11 cellular contexts compared by ENCODE assay signal in genomic region chr9:129493002-129493713, GRCh38.
DNase-seq lines count a peak whose midpoint lies in the region; ATAC-seq and TF ChIP-seq lines count a peak whose summit lies in the region.
"Had no signal": no experiment of that assay in that cellular context is flagged by ENCODE, and none has a peak within 500 bp of the region (broad histone marks: within the 10 kb centered on the region; RNA-seq: fewer than 3 reads in every experiment).

No MANE protein-coding gene starts in this region.

- H4K20me1 ChIP-seq in HCT116 (ENCODE audit: insufficient read depth): no peaks in the 10 kb centered on the region

- POLR2A ChIA-PET in HCT116 (lab: Charles Lee): interaction anchor here (0.7 to 5.4 kb wide), 6 partner anchors 10 to 533 kb away, joined by 3 to 34 read pairs (median 6); partner anchors contain the start of gene IER5L

- H3K4me1 Mint-ChIP-seq in neural crest cell: peaks cover 63% of the 10 kb centered on the region

- H3K4me3 Mint-ChIP-seq in neural crest cell: peak overlapping the region; percentile 64
- H3K4me3 Mint-ChIP-seq: CD14-positive monocyte had no signal

- no peak overlapping the region for H3K27ac Mint-ChIP-seq in neural crest cell (ENCODE audit: unreplicated experiment)
- H3K27ac Mint-ChIP-seq: activated T-cell treated with anti-CD3 and anti-CD28 coated beads, Interleukin-2, amount 50 U/mL, for 24 hours had no signal

- no peak for TF ChIP-seq CTCF in 22Rv1 (IDR thresholded peaks at IDR 0.05)
- no peak for TF ChIP-seq CTCF in HCT116 (IDR thresholded peaks at IDR 0.05 in 2 of 3, conservative IDR thresholded peaks at IDR 0.05 in 1 of 3; ENCODE audit: borderline replicate concordance in 1 of 3, insufficient read depth in 1 of 3, low read depth in 2 of 3, low read length in 2 of 3)
- TF ChIP-seq CTCF in neural crest cell (conservative IDR thresholded peaks at IDR 0.05): no peak

- no peaks in the 10 kb centered on the region for H3K36me3 ChIP-seq in HCT116 (ENCODE audit: control insufficient read depth in 1 of 2, insufficient read depth in 2 of 2, low read length in 2 of 2)

- TF ChIP-seq POLR2A in HCT116 (IDR thresholded peaks at IDR 0.05; ENCODE audit: borderline replicate concordance, extremely low read depth, insufficient read depth, insufficient read length): no peak

- no peak for DNase-seq in HCT116 (ENCODE audit: low read depth, low spot score)
- no peak for DNase-seq in neural crest cell (ENCODE audit: low read depth, low spot score)
- DNase-seq in DMS79 treated with DMSO at 0.1 percent for 48 hours (lab: John Stamatoyannopoulos, UW): no peak
- DNase-seq: activated T-cell treated with anti-CD3 and anti-CD28 coated beads, Interleukin-2, amount 50 U/mL, for 24 hours; OCI-M1 had no signal

- H3K9me3 ChIP-seq in HCT116 (ENCODE audit: control insufficient read depth in 1 of 2, insufficient read depth in 1 of 2, low read depth in 1 of 2, low read length in 2 of 2): no peaks in the 10 kb centered on the region

- peaks cover 56% of the 10 kb centered on the region for H3K79me2 ChIP-seq in HCT116 (ENCODE audit: insufficient read depth, low read length)

- H3K4me2 ChIP-seq in HCT116 (ENCODE audit: low read length): peak overlapping the region; percentile 11; the same call in 1 of the 2 replicates

- intact Hi-C loops in HCT116 (cut with micrococcal nuclease): no loop called here

- no peaks in the 10 kb centered on the region for H3K27me3 ChIP-seq in HCT116 (ENCODE audit: insufficient read depth, low read length)

- no peaks in the 10 kb centered on the region for H3K36me3 Mint-ChIP-seq in neural crest cell (ENCODE audit: low read depth)

- RAD21 ChIA-PET in HCT116 (lab: Charles Lee; ENCODE audit: low non-redundant PET in 1 of 2, low total read pairs in 2 of 2, uncharacterized antibody in 2 of 2, unreplicated experiment in 2 of 2): no interaction called here

- CTCF ChIA-PET in HCT116 (lab: Charles Lee): interaction anchor here (1.6 kb wide), 1 partner anchor 355 kb away, joined by 3 read pairs; no protein-coding TSS in a partner anchor

- peaks cover 65 to 100% of the 10 kb centered on the region in 2 experiments for H3K4me1 ChIP-seq in HCT116 (ENCODE audit: control insufficient read depth in 1 of 2, insufficient read depth in 2 of 2, low read length in 2 of 2)

- no peak overlapping the region for H3K4me3 ChIP-seq in HCT116 (replicated peaks in 1 of 2; ENCODE audit: low read depth in 1 of 2, low read length in 2 of 2)

- TF ChIP-seq RAD21 in HCT116 (IDR thresholded peaks at IDR 0.05; ENCODE audit: low read depth): no peak

- ATAC-seq in HCT116 (no peak), HG03039 (IDR thresholded peaks at IDR 0.05; ENCODE audit: unreplicated experiment) (no peak), HG03280 (IDR thresholded peaks at IDR 0.05; ENCODE audit: unreplicated experiment) (no peak), HG02798 (IDR thresholded peaks at IDR 0.05; ENCODE audit: poor library complexity, unreplicated experiment) (no peak)

- peak overlapping the region; percentile 100 for H3K27ac ChIP-seq in 22Rv1
- peak overlapping the region; percentile 100 for H3K27ac ChIP-seq in HCT116 (ENCODE audit: low read depth, low read length)
- H3K27ac ChIP-seq in cingulate gyrus (ENCODE audit: low read depth, low read length): peak overlapping the region; percentile 31

- no peak overlapping the region for H2AFZ ChIP-seq in HCT116 (ENCODE audit: low read depth, low read length, poor library complexity, severe bottlenecking)

- H3K9ac ChIP-seq in HCT116 (ENCODE audit: low read length): peak overlapping the region; percentile 81

- H3K27me3 Mint-ChIP-seq in neural crest cell (ENCODE audit: low read depth): no peaks in the 10 kb centered on the region
- H3K27me3 Mint-ChIP-seq: activated T-cell treated with anti-CD3 and anti-CD28 coated beads, Interleukin-2, amount 50 U/mL, for 24 hours had no signal

- no peaks in the 10 kb centered on the region for H3K9me2 ChIP-seq in HCT116 (ENCODE audit: insufficient read depth)

- H3K9me3 Mint-ChIP-seq in neural crest cell: no peaks in the 10 kb centered on the region
- H3K9me3 Mint-ChIP-seq: activated T-cell treated with anti-CD3 and anti-CD28 coated beads, Interleukin-2, amount 50 U/mL, for 24 hours; CD14-positive monocyte had no signal

- no TSS peak for BruUV-seq in HCT116 (replicated peaks; lab: Mats Ljungman, UMichigan)

TF ChIP-seq in HCT116, 20 proteins besides CTCF, POLR2A, EP300 and RAD21:
- TF ChIP-seq CEBPB (IDR thresholded peaks at IDR 0.05; ENCODE audit: low read depth) (no peak), ATF3 (IDR thresholded peaks at IDR 0.05) (no peak), SRF (IDR thresholded peaks at IDR 0.05; ENCODE audit: low read depth) (no peak), CBX3 (IDR thresholded peaks at IDR 0.05; ENCODE audit: low read depth) (no peak), SP1 (IDR thresholded peaks at IDR 0.05; ENCODE audit: low read depth) (no peak)
TF ChIP-seq in HCT116: peak in this region for 0.

Comparison
In these comparisons a context has a peak if more than half of its experiments do, and no peak if none do; other contexts are left out.
1. H3K27ac ChIP-seq: peak in every context shown above with its lines; median percentile 100 in 22Rv1; 100 in HCT116; 31 in cingulate gyrus.